In genomic region chr6:166251655-166252054, GRCh38 we compare ENCODE assay signal across 27 cellular contexts. TPM values are rescaled to one million over a fixed set of nuclear protein-coding genes. Genes with fewer than 3 reads are reported as not detected.
DNase-seq lines count a peak whose midpoint lies in the region; ATAC-seq, FAIRE-seq and TF ChIP-seq lines count a peak whose summit lies in the region.
"Had no signal": no experiment of that assay in that cellular context is flagged by ENCODE, and none has a peak within 500 bp of the region (broad histone marks: within the 10 kb centered on the region; RNA-seq: fewer than 3 reads in every experiment).

No MANE protein-coding gene starts in this region.

- peak overlapping the region; percentile 26; the same call in 1 of the 2 replicates for H3K9ac ChIP-seq in DND-41 (ENCODE audit: low read depth, low read length)
- no peak overlapping the region for H3K9ac ChIP-seq in K562 (ENCODE audit: insufficient read depth in 1 of 2, low read depth in 2 of 2, low read length in 2 of 2)
- no peak overlapping the region for H3K9ac ChIP-seq in neural progenitor cell

- H3K36me3 ChIP-seq in DND-41 (ENCODE audit: insufficient read depth, low read length), result no peaks in the 10 kb centered on the region
- H3K36me3 ChIP-seq in K562 (ENCODE audit: control insufficient read depth, insufficient read depth, low read length), result no peaks in the 10 kb centered on the region
- no peaks in the 10 kb centered on the region for H3K36me3 ChIP-seq in neural progenitor cell
- H3K36me3 ChIP-seq: ascending aorta, upper lobe of left lung, WERI-Rb-1 had no signal

- no peaks in the 10 kb centered on the region for H3K36me3 Mint-ChIP-seq in activated CD8-positive, alpha-beta T cell treated with anti-CD3 and anti-CD28 coated beads, Interleukin-2, amount 10 ng/mL, durations not matched to agents 7 days and 5 days (ENCODE audit: low read depth)
- no peaks in the 10 kb centered on the region for H3K36me3 Mint-ChIP-seq in activated CD8-positive, alpha-beta T cell treated with anti-CD3 and anti-CD28 coated beads for 36 hours (ENCODE audit: low read depth)
- H3K36me3 Mint-ChIP-seq in neural progenitor cell, result no peaks in the 10 kb centered on the region

- intact Hi-C loops in activated CD8-positive, alpha-beta T cell treated with anti-CD3 and anti-CD28 coated beads for 36 hours (cut with micrococcal nuclease), result no loop called here
- intact Hi-C loops in K562 (cut with micrococcal nuclease), result no loop called here

- no peak for ATAC-seq in activated CD8-positive, alpha-beta T cell treated with anti-CD3 and anti-CD28 coated beads, Interleukin-2, amount 10 ng/mL, durations not matched to agents 7 days and 5 days
- ATAC-seq in activated CD8-positive, alpha-beta T cell treated with anti-CD3 and anti-CD28 coated beads for 36 hours, result no peak
- ATAC-seq in DND-41 (ENCODE audit: insufficient read depth, low read depth) (peak; percentile 46), K562 (no peak), HG02840 (IDR thresholded peaks at IDR 0.05; ENCODE audit: low FRiP score, unreplicated experiment) (no peak), GM21367 (IDR thresholded peaks at IDR 0.05; ENCODE audit: unreplicated experiment) (no peak)
- ATAC-seq: sciatic nerve, T-helper 17 cell had no signal

- WGBS in K562 (ENCODE audit: insufficient coverage, low coverage, missing lambda C conversion rate), result 5% methylated on average over 6 of the region's 6 CpGs

- no peak for TF ChIP-seq RAD21 in K562 (CRISPR knock-in tag; conservative IDR thresholded peaks at IDR 0.05 in 1 of 2, IDR thresholded peaks at IDR 0.05 in 1 of 2)

- H3K27me3 ChIP-seq in DND-41 (ENCODE audit: insufficient read depth, low read length, poor library complexity) (no peaks in the 10 kb centered on the region), K562 (ENCODE audit: control insufficient read depth in 2 of 2, insufficient read depth in 2 of 2, low read length in 2 of 2) (peaks cover 24 to 46% of the 10 kb centered on the region in 2 experiments; a peak in 4 of 5 replicates), neural progenitor cell (peaks cover 55% of the 10 kb centered on the region)
- H3K27me3 ChIP-seq: ascending aorta had no signal

- H3K4me3 Mint-ChIP-seq in activated CD8-positive, alpha-beta T cell treated with anti-CD3 and anti-CD28 coated beads, Interleukin-2, amount 10 ng/mL, durations not matched to agents 7 days and 5 days, result peak overlapping the region; percentile 31
- H3K4me3 Mint-ChIP-seq in activated CD8-positive, alpha-beta T cell treated with anti-CD3 and anti-CD28 coated beads for 36 hours, result no peak overlapping the region
- peak overlapping the region; percentile 71 for H3K4me3 Mint-ChIP-seq in neural progenitor cell
- H3K4me3 Mint-ChIP-seq: T-helper 17 cell had no signal

- CTCF ChIA-PET in activated CD8-positive, alpha-beta T cell treated with anti-CD3 and anti-CD28 coated beads, Interleukin-2, amount 10 ng/mL, durations not matched to agents 7 days and 5 days (lab: Charles Lee), result interaction anchor here (0.8 to 2.3 kb wide), 5 partner anchors 16 to 144 kb away, joined by 3 to 12 read pairs (median 3); no protein-coding TSS in a partner anchor
- CTCF ChIA-PET in activated CD8-positive, alpha-beta T cell treated with anti-CD3 and anti-CD28 coated beads for 36 hours (lab: Charles Lee), result interaction anchor here (0.9 to 1.9 kb wide), 6 partner anchors 15 to 149 kb away, joined by 3 to 7 read pairs (median 4); no protein-coding TSS in a partner anchor
- CTCF ChIA-PET in K562 (lab: Yijun Ruan, JAX; ENCODE audit: low intra/inter-chr PET ratio), result no interaction called here

- H3K9me3 ChIP-seq in DND-41 (ENCODE audit: insufficient read depth, low read length, severe bottlenecking) (no peaks in the 10 kb centered on the region), K562 (replicated peaks; ENCODE audit: control insufficient read depth, insufficient read depth, low read depth, low read length) (no peaks in the 10 kb centered on the region), neural progenitor cell (ENCODE audit: low read depth) (no peaks in the 10 kb centered on the region)
- H3K9me3 ChIP-seq: ascending aorta, upper lobe of left lung had no signal

- POLR2A ChIA-PET in activated CD8-positive, alpha-beta T cell treated with anti-CD3 and anti-CD28 coated beads, Interleukin-2, amount 10 ng/mL, durations not matched to agents 7 days and 5 days (lab: Charles Lee), result interaction anchor here (1.2 kb wide), 1 partner anchor 16 kb away, joined by 3 read pairs; no protein-coding TSS in a partner anchor
- POLR2A ChIA-PET in activated CD8-positive, alpha-beta T cell treated with anti-CD3 and anti-CD28 coated beads for 36 hours (lab: Charles Lee), result interaction anchor here (1.3 kb wide), 1 partner anchor 11 kb away, joined by 3 read pairs; no protein-coding TSS in a partner anchor
- POLR2A ChIA-PET in K562 (lab: Yijun Ruan, JAX), result no interaction called here

- TF ChIP-seq CTCF in activated CD8-positive, alpha-beta T cell treated with anti-CD3 and anti-CD28 coated beads for 36 hours (IDR thresholded peaks at IDR 0.05), result no peak
- TF ChIP-seq CTCF in DND-41 (IDR thresholded peaks at IDR 0.05; ENCODE audit: borderline replicate concordance, extremely low read depth, low read length, poor library complexity, severe bottlenecking) (no peak), K562 (IDR thresholded peaks at IDR 0.05 in 2 of 3, conservative IDR thresholded peaks at IDR 0.05 in 1 of 3; ENCODE audit: insufficient read depth in 2 of 3, low read depth in 1 of 3, low read length in 3 of 3) (no peak), neural progenitor cell (IDR thresholded peaks at IDR 0.05) (no peak)

- no peak overlapping the region for H3K27ac Mint-ChIP-seq in activated CD8-positive, alpha-beta T cell treated with anti-CD3 and anti-CD28 coated beads, Interleukin-2, amount 10 ng/mL, durations not matched to agents 7 days and 5 days
- no peak overlapping the region for H3K27ac Mint-ChIP-seq in activated CD8-positive, alpha-beta T cell treated with anti-CD3 and anti-CD28 coated beads for 36 hours
- no peak overlapping the region for H3K27ac Mint-ChIP-seq in neural progenitor cell
- H3K27ac Mint-ChIP-seq: T-helper 17 cell had no signal

- no peaks in the 10 kb centered on the region for H3K79me2 ChIP-seq in DND-41 (ENCODE audit: insufficient read depth, low read length)
- no peaks in the 10 kb centered on the region for H3K79me2 ChIP-seq in K562 (ENCODE audit: control insufficient read depth, insufficient read depth, low read length)
- no peaks in the 10 kb centered on the region for H3K79me2 ChIP-seq in neural progenitor cell (ENCODE audit: low read depth)

- H4K20me1 ChIP-seq in DND-41 (ENCODE audit: insufficient read depth, low read length) (no peaks in the 10 kb centered on the region), K562 (replicated peaks; ENCODE audit: control insufficient read depth, insufficient read depth, low read length) (no peaks in the 10 kb centered on the region), neural progenitor cell (ENCODE audit: low read depth) (no peaks in the 10 kb centered on the region)

- H3K4me1 ChIP-seq in DND-41 (ENCODE audit: insufficient read depth, low read length), result peaks cover 58% of the 10 kb centered on the region
- peaks cover 0 to 19% of the 10 kb centered on the region in 2 experiments; a peak in 2 of 5 replicates for H3K4me1 ChIP-seq in K562 (replicated peaks in 1 of 2; ENCODE audit: control insufficient read depth in 2 of 2, insufficient read depth in 2 of 2, low read length in 2 of 2)
- H3K4me1 ChIP-seq in neural progenitor cell, result peaks cover 8% of the 10 kb centered on the region

- no peak for DNase-seq in activated CD8-positive, alpha-beta T cell treated with anti-CD3 and anti-CD28 coated beads, Interleukin-2, amount 10 ng/mL, durations not matched to agents 7 days and 5 days
- no peak for DNase-seq in activated CD8-positive, alpha-beta T cell treated with anti-CD3 and anti-CD28 coated beads for 36 hours
- DNase-seq in DND-41 (peak; percentile 52), K562 (ENCODE audit: extremely low read depth in 1 of 4, low spot score in 3 of 4) (no peak), neural progenitor cell (ENCODE audit: low spot score) (no peak), GM03348 (ENCODE audit: low spot score) (no peak)
- DNase-seq: ACHN; activated gamma-delta T cell; central memory CD4-positive, alpha-beta T cell; dorsolateral prefrontal cortex; GF-D8; glutamatergic neuron; Karpas-422; kidney glomerular epithelial cell; NCI-H1092; NCI-H2029 treated with DMSO at 0.1 percent for 48 hours; posterior cingulate gyrus; T-helper 17 cell; upper lobe of left lung; WERI-Rb-1 had no signal

- peaks cover 40% of the 10 kb centered on the region for H3K27me3 Mint-ChIP-seq in activated CD8-positive, alpha-beta T cell treated with anti-CD3 and anti-CD28 coated beads, Interleukin-2, amount 10 ng/mL, durations not matched to agents 7 days and 5 days (ENCODE audit: low read depth)
- peaks cover 9% of the 10 kb centered on the region for H3K27me3 Mint-ChIP-seq in activated CD8-positive, alpha-beta T cell treated with anti-CD3 and anti-CD28 coated beads for 36 hours
- H3K27me3 Mint-ChIP-seq in neural progenitor cell (ENCODE audit: insufficient read depth, low read depth), result peaks cover 26% of the 10 kb centered on the region

- peak overlapping the region; percentile 74 for H3K27ac ChIP-seq in DND-41 (ENCODE audit: low read length)
- H3K27ac ChIP-seq in K562 (ENCODE audit: extremely low read depth, low read depth, low read length), result no peak overlapping the region
- no peak overlapping the region for H3K27ac ChIP-seq in neural progenitor cell
- H3K27ac ChIP-seq: ascending aorta, C4-2B, dorsolateral prefrontal cortex, upper lobe of left lung, WERI-Rb-1 had no signal

- TF ChIP-seq POLR2A in K562 (conservative IDR thresholded peaks at IDR 0.05), result no peak

- H3K4me1 Mint-ChIP-seq in activated CD8-positive, alpha-beta T cell treated with anti-CD3 and anti-CD28 coated beads, Interleukin-2, amount 10 ng/mL, durations not matched to agents 7 days and 5 days (ENCODE audit: low read depth), result peaks cover 33% of the 10 kb centered on the region
- peaks cover 8% of the 10 kb centered on the region for H3K4me1 Mint-ChIP-seq in activated CD8-positive, alpha-beta T cell treated with anti-CD3 and anti-CD28 coated beads for 36 hours (ENCODE audit: low read depth)
- H3K4me1 Mint-ChIP-seq in neural progenitor cell, result peaks cover 11% of the 10 kb centered on the region

- FAIRE-seq in K562 (lab: Jason Lieb, UNC), result peak; percentile 26

- no peak overlapping the region for H3K4me3 ChIP-seq in DND-41 (ENCODE audit: low read depth in 1 of 2, low read length in 2 of 2)
- no peak overlapping the region for H3K4me3 ChIP-seq in K562
- H3K4me3 ChIP-seq in neural progenitor cell, result no peak overlapping the region
- H3K4me3 ChIP-seq: ascending aorta, dorsolateral prefrontal cortex, upper lobe of left lung had no signal

- TF ChIP-seq EP300 in K562 (IDR thresholded peaks at IDR 0.05; ENCODE audit: low read length), result no peak

- H3K4me2 ChIP-seq in DND-41 (ENCODE audit: insufficient read depth, low read length) (peak overlapping the region; percentile 21; the same call in 1 of the 2 replicates), K562 (ENCODE audit: insufficient read depth, low read length) (no peak overlapping the region), neural progenitor cell (no peak overlapping the region)

- no peaks in the 10 kb centered on the region for H3K9me3 Mint-ChIP-seq in activated CD8-positive, alpha-beta T cell treated with anti-CD3 and anti-CD28 coated beads, Interleukin-2, amount 10 ng/mL, durations not matched to agents 7 days and 5 days (ENCODE audit: insufficient read depth)
- H3K9me3 Mint-ChIP-seq in activated CD8-positive, alpha-beta T cell treated with anti-CD3 and anti-CD28 coated beads for 36 hours, result no peaks in the 10 kb centered on the region
- H3K9me3 Mint-ChIP-seq in neural progenitor cell, result peaks cover 3% of the 10 kb centered on the region

- H2AFZ ChIP-seq in DND-41 (ENCODE audit: low read depth, low read length) (no peak overlapping the region), K562 (ENCODE audit: low read depth, low read length) (no peak overlapping the region), neural progenitor cell (replicated peaks) (no peak overlapping the region)

- H3K9me1 ChIP-seq in K562 (ENCODE audit: control insufficient read depth, insufficient read depth, low read length), result no peaks in the 10 kb centered on the region

- no TSS peak for BruUV-seq in K562 (replicated peaks; lab: Mats Ljungman, UMichigan)

- in situ Hi-C loops in K562 (cut with MboI), result no loop called here

- peaks cover 18% of the 10 kb centered on the region for H3F3A ChIP-seq in neural progenitor cell (ENCODE audit: low read depth)

RNA-seq across cellular contexts. Expression of gene PRR18, which starts 56.5 kb away (rescaled TPM):
- not detected for total RNA-seq in activated CD8-positive, alpha-beta T cell treated with anti-CD3 and anti-CD28 coated beads, Interleukin-2, amount 10 ng/mL, durations not matched to agents 7 days and 5 days
- total RNA-seq in activated CD8-positive, alpha-beta T cell treated with anti-CD3 and anti-CD28 coated beads for 36 hours, result under 1 TPM; 0.23 to 0.27 TPM
- total RNA-seq in K562 (2011; cell fraction: chromatin; rRNA removed; ENCODE audit: low replicate concordance), result not detected in 2 replicates
- total RNA-seq in K562 (2011; cell fraction: nucleolus; rRNA removed), result not detected in 2 replicates
- total RNA-seq in K562 (2011; cell fraction: nucleoplasm; rRNA removed), result not detected in 2 replicates
- total RNA-seq in K562 (2014; rRNA removed) (not detected in 2 replicates), K562 (2014; rRNA removed; fragmentation: Illumina TruSeq; extraction: Trizol) (not detected in 2 replicates), K562 (2015; rRNA removed; fragmentation: Illumina TruSeq; extraction: Trizol) (not detected in 2 replicates), K562 (2021) (not detected in 2 replicates), neural progenitor cell (ENCODE audit: low replicate concordance) (0.13 and 0.40 TPM in 2 replicates)
- polyA plus RNA-seq in K562 (2011; rRNA removed) (not detected in 2 replicates), K562 (2014; fragmentation: Illumina TruSeq; extraction: Trizol) (not detected in 2 replicates), K562 (2014; fragmentation: Nextera tagmentation; extraction: Ambion mirVana) (not detected), K562 (2014; rRNA removed) (not detected in 2 replicates)
- polyA plus RNA-seq in K562 (2011; cell fraction: cytosol; rRNA removed), result not detected in 2 replicates
- polyA plus RNA-seq in K562 (2011; cell fraction: nucleus; rRNA removed), result not detected in 2 replicates
- polyA plus RNA-seq in K562 (2012), result 0.06 TPM in 1 of 2 replicates, not detected in the other
- polyA minus RNA-seq in K562 (2011; rRNA and poly(A)+ RNA removed), result not detected in 2 replicates
- not detected in 2 replicates for polyA minus RNA-seq in K562 (2011; cell fraction: cytosol; rRNA and poly(A)+ RNA removed)
- not detected in 2 replicates for polyA minus RNA-seq in K562 (2011; cell fraction: nucleus; rRNA and poly(A)+ RNA removed)
- total RNA-seq: ascending aorta, HT1080, RPMI7951, sciatic nerve, T-helper 17 cell had no signal
